25 cellular contexts compared by ENCODE assay signal in the genomic region with DNA sequence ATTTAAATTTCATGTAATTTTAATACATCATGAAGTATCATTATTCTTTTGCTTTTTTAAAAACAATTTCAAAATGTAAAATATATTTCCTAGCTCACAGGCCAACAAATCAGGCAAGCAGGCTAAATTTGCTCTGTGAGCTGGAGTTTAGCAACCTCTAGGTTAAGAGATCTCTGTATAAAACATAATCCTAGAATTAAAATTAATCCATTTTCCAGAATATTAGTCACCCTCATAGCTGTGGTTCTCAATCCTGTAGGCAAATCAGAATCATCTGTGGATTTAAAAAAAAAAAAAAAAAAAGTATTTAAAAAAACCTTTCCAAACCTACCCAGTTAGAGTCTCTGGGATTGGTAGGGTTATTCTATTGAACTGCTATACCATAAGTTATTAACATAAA.
"Had no signal": no experiment of that assay in that cellular context is flagged by ENCODE, and none has a peak within 500 bp of the region (broad histone marks: within the 10 kb centered on the region; RNA-seq: fewer than 3 reads in every experiment).

No MANE protein-coding gene starts in this region.

- H3K4me1 ChIP-seq: body of pancreas, breast epithelium had no signal

- H3K27ac ChIP-seq: body of pancreas, breast epithelium, PC-9, RWPE1 had no signal

- DNase-seq: activated CD4-positive, alpha-beta T cell treated with anti-CD3 and anti-CD28 coated beads, Interleukin-2, amount 10 ng/mL, durations not matched to agents 24 days and 14 days; activated CD4-positive, alpha-beta T cell treated with anti-CD3 and anti-CD28 coated beads, Interleukin-2, amount 50 U/mL, for 4 hours; activated CD8-positive, alpha-beta T cell treated with anti-CD3 and anti-CD28 coated beads for 36 hours; activated gamma-delta T cell; activated naive CD4-positive, alpha-beta T cell treated with Interleukin-2 at 50 U/mL for 16 hours; activated naive CD8-positive, alpha-beta T cell treated with anti-CD3 and anti-CD28 coated beads, Interleukin-2, amount 10 ng/mL, durations not matched to agents 7 days and 5 days; activated T-cell treated with anti-CD3 and anti-CD28 coated beads, Interleukin-2, amount 50 U/mL, for 1 hour; body of pancreas; central memory CD4-positive, alpha-beta T cell; NCI-H1092 treated with DMSO at 0.1 percent for 48 hours; NCI-H1417; NCI-H146; NCI-H187 treated with DMSO at 0.1 percent for 48 hours; NCI-H2081; NCI-H2171 treated with DMSO at 0.1 percent for 48 hours; NCI-H2227 treated with DMSO at 0.1 percent for 48 hours; NCI-H446 treated with DMSO at 0.1 percent for 48 hours; NCI-H524; NCI-H69; NK-92 treated with Interleukin-12 subunit alpha and Interleukin-12 subunit beta, amount 100 ng/mL, for 24 hours; PC-9; T1000 had no signal

- H3K36me3 ChIP-seq: breast epithelium had no signal

- H2AFZ ChIP-seq: PC-9 had no signal

- ATAC-seq: activated CD8-positive, alpha-beta T cell treated with anti-CD3 and anti-CD28 coated beads for 36 hours; body of pancreas; Right ventricle myocardium inferior had no signal

- H3K4me2 ChIP-seq: PC-9 had no signal

- H3K27me3 ChIP-seq: body of pancreas had no signal

- H3K9me3 ChIP-seq: body of pancreas had no signal

- H3K4me3 ChIP-seq: body of pancreas, breast epithelium, PC-9 had no signal
